In the genomic region with DNA sequence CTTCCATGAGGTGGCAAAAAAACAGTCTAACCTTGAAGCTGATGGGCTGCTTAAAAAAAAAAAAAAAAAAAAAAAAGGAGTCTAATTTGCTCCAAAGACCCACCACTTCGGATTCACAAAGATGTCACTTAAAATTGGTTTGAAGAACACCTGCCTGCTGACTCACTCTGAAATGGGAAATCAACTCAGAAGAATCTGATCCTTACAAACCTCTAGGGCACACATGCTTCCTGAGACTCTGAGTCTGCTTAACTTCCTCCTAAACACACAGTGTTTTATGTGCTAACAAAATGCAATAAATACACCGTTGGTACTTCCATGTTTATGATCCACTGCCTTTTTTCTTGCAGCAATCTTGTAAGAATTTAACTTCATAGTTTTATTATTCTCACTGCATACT, we compare ENCODE assay signal across 22 cellular contexts.
DNase-seq lines count a peak whose midpoint lies in the region; ATAC-seq and TF ChIP-seq lines count a peak whose summit lies in the region.
"Had no signal": no experiment of that assay in that cellular context is flagged by ENCODE, and none has a peak within 500 bp of the region (broad histone marks: within the 10 kb centered on the region; RNA-seq: fewer than 3 reads in every experiment).

No MANE protein-coding gene starts in this region.

- no peaks in the 10 kb centered on the region for H3K27me3 ChIP-seq in foreskin keratinocyte
- H3K27me3 ChIP-seq: neural progenitor cell, SJSA1 had no signal

- peak; percentile 23 for DNase-seq in Ammon's horn (ENCODE audit: low spot score)
- DNase-seq in Kasumi-1 (lab: John Stamatoyannopoulos, UW), result peak; percentile 59 to 81
- peak; percentile 65 for DNase-seq in SKM-1 treated with dmso at 0.1 percent for 144 hours (lab: John Stamatoyannopoulos, UW; ENCODE audit: unreplicated experiment)
- DNase-seq in foreskin keratinocyte, result peak; percentile 47 to 74
- DNase-seq in activated effector memory CD4-positive, alpha-beta T cell treated with anti-CD3 and anti-CD28 coated beads, Interleukin-2, amount 50 U/mL, for 16 hours, result no peak
- no peak for DNase-seq in NCI-H1694 (lab: John Stamatoyannopoulos, UW)
- DNase-seq: ACHN; activated CD4-positive, alpha-beta T cell treated with anti-CD3 and anti-CD28 coated beads for 1 hour; activated CD8-positive, alpha-beta memory T cell treated with anti-CD3 and anti-CD28 coated beads for 24 hours; activated T-cell treated with anti-CD3 and anti-CD28 coated beads, Interleukin-2, amount 50 U/mL, for 48 hours; CD4-positive, CD25-positive, alpha-beta regulatory T cell; effector memory CD8-positive, alpha-beta T cell; IMR-90; NCI-H1048; NCI-H2081; NCI-H524 treated with DMSO at 0.1 percent for 48 hours; stimulated activated naive CD4-positive, alpha-beta T cell had no signal

- H3K4me1 ChIP-seq in foreskin keratinocyte, result peaks cover 47% of the 10 kb centered on the region
- H3K4me1 ChIP-seq: neural progenitor cell, SJSA1 had no signal

- no peak overlapping the region for H3K27ac ChIP-seq in foreskin keratinocyte
- H3K27ac ChIP-seq: neural progenitor cell, SJSA1 had no signal

- peak; percentile 35 for ATAC-seq in foreskin keratinocyte
- ATAC-seq in GM21619 (IDR thresholded peaks at IDR 0.05; ENCODE audit: unreplicated experiment), result no peak
- ATAC-seq in GM21576 (IDR thresholded peaks at IDR 0.05; ENCODE audit: unreplicated experiment), result no peak
- ATAC-seq: activated naive CD4-positive, alpha-beta T cell treated with anti-CD3 and anti-CD28 coated beads, Interleukin-2, amount 50 U/mL, for 72 hours; effector memory CD8-positive, alpha-beta T cell had no signal

- TF ChIP-seq CTCF in foreskin keratinocyte (conservative IDR thresholded peaks at IDR 0.05), result no peak

Comparison
In these comparisons a context has a peak if more than half of its experiments do, and no peak if none do; other contexts are left out.
1. DNase-seq: peak in Ammon's horn (single experiment), Kasumi-1 (2 of 2), SKM-1 treated with dmso at 0.1 percent for 144 hours (single experiment) and foreskin keratinocyte (2 of 2); none in activated effector memory CD4-positive, alpha-beta T cell treated with anti-CD3 and anti-CD28 coated beads, Interleukin-2, amount 50 U/mL, for 16 hours (single experiment) and NCI-H1694 (single experiment).